In genomic region chr18:9614401-9615279, GRCh38 we compare ENCODE assay signal across 1 cellular context.
A peak's percentile ranks its signal among the peaks of the same experiment; 100 is the strongest.
TF ChIP-seq lines count a peak whose summit lies in the region.

A gene with protein sequence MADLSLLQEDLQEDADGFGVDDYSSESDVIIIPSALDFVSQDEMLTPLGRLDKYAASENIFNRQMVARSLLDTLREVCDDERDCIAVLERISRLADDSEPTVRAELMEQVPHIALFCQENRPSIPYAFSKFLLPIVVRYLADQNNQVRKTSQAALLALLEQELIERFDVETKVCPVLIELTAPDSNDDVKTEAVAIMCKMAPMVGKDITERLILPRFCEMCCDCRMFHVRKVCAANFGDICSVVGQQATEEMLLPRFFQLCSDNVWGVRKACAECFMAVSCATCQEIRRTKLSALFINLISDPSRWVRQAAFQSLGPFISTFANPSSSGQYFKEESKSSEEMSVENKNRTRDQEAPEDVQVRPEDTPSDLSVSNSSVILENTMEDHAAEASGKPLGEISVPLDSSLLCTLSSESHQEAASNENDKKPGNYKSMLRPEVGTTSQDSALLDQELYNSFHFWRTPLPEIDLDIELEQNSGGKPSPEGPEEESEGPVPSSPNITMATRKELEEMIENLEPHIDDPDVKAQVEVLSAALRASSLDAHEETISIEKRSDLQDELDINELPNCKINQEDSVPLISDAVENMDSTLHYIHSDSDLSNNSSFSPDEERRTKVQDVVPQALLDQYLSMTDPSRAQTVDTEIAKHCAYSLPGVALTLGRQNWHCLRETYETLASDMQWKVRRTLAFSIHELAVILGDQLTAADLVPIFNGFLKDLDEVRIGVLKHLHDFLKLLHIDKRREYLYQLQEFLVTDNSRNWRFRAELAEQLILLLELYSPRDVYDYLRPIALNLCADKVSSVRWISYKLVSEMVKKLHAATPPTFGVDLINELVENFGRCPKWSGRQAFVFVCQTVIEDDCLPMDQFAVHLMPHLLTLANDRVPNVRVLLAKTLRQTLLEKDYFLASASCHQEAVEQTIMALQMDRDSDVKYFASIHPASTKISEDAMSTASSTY (minus strand): TSS chr18:9614559. CDS start chr18:9614484, 75 bp downstream.

TF ChIP-seq in HepG2, 621 proteins besides CTCF, POLR2A, EP300 and RAD21 (continued from another document and continues in another):
- TF ChIP-seq, protein P1, sequence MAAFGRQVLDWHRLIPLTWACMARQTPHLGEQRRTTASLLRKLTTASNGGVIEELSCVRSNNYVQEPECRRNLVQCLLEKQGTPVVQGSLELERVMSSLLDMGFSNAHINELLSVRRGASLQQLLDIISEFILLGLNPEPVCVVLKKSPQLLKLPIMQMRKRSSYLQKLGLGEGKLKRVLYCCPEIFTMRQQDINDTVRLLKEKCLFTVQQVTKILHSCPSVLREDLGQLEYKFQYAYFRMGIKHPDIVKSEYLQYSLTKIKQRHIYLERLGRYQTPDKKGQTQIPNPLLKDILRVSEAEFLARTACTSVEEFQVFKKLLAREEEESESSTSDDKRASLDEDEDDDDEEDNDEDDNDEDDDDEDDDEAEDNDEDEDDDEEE (CRISPR knock-in tag; IDR thresholded peaks at IDR 0.05) = no peak
- TF ChIP-seq ZNF619 (CRISPR knock-in tag; IDR thresholded peaks at IDR 0.05) (no peak), HDAC6 (IDR thresholded peaks at IDR 0.05; ENCODE audit: low read depth, low read length) (no peak), ELF3 (CRISPR knock-in tag; IDR thresholded peaks at IDR 0.05) (no peak), FOXC1 (CRISPR knock-in tag; IDR thresholded peaks at IDR 0.05; ENCODE audit: borderline replicate concordance) (no peak), TOPORS (CRISPR knock-in tag; IDR thresholded peaks at IDR 0.05) (no peak), ZFYVE20 (CRISPR knock-in tag; IDR thresholded peaks at IDR 0.05; ENCODE audit: borderline replicate concordance, low read depth) (peak; percentile 21; the same call in 1 of the 2 replicates), FOXJ3 (CRISPR knock-in tag; IDR thresholded peaks at IDR 0.05; ENCODE audit: borderline replicate concordance) (no peak), ARNT (IDR thresholded peaks at IDR 0.05) (no peak), CHCHD3 (CRISPR knock-in tag; IDR thresholded peaks at IDR 0.05) (no peak), ATAD3A (CRISPR knock-in tag; IDR thresholded peaks at IDR 0.05) (no peak), SMAD9 (CRISPR knock-in tag; IDR thresholded peaks at IDR 0.05) (no peak), JUNB (CRISPR knock-in tag; IDR thresholded peaks at IDR 0.05; ENCODE audit: borderline replicate concordance) (no peak), WIZ (CRISPR knock-in tag; IDR thresholded peaks at IDR 0.05) (no peak), ZMAT3 (CRISPR knock-in tag; conservative IDR thresholded peaks at IDR 0.05) (peak; percentile 60; the same call in 1 of the 2 replicates), ZNF383 (CRISPR knock-in tag; IDR thresholded peaks at IDR 0.05; ENCODE audit: borderline replicate concordance) (no peak), ZNF326 (CRISPR knock-in tag; IDR thresholded peaks at IDR 0.05; ENCODE audit: borderline replicate concordance) (no peak), SNAPC2 (CRISPR knock-in tag; IDR thresholded peaks at IDR 0.05) (no peak), HMG20B (CRISPR knock-in tag; conservative IDR thresholded peaks at IDR 0.05) (no peak), ZNF337 (CRISPR knock-in tag; IDR thresholded peaks at IDR 0.05; ENCODE audit: borderline replicate concordance, low read depth) (no peak), NFIC (IDR thresholded peaks at IDR 0.05; ENCODE audit: low read length) (no peak), ZNF703 (CRISPR knock-in tag; IDR thresholded peaks at IDR 0.05; ENCODE audit: borderline replicate concordance) (0 out of 2 replicates have a peak, but pooled peaks have one; percentile 8), JUN (CRISPR knock-in tag; IDR thresholded peaks at IDR 0.05) (no peak), ZNF530 (CRISPR knock-in tag; IDR thresholded peaks at IDR 0.05; ENCODE audit: low read depth) (no peak), KDM5A (IDR thresholded peaks at IDR 0.05; ENCODE audit: borderline replicate concordance, low read length) (no peak), SAP130 (CRISPR knock-in tag; IDR thresholded peaks at IDR 0.05; ENCODE audit: low read depth) (no peak; the same call in 1 of the 2 replicates), NFYB (CRISPR knock-in tag; IDR thresholded peaks at IDR 0.05) (no peak), ATF1 (CRISPR knock-in tag; IDR thresholded peaks at IDR 0.05) (no peak), CSRNP1 (CRISPR knock-in tag; IDR thresholded peaks at IDR 0.05) (no peak), ZNF749 (CRISPR knock-in tag; IDR thresholded peaks at IDR 0.05; ENCODE audit: borderline replicate concordance) (no peak), ZNF296 (CRISPR knock-in tag; conservative IDR thresholded peaks at IDR 0.05) (no peak), ZNF513 (CRISPR knock-in tag; conservative IDR thresholded peaks at IDR 0.05) (no peak), CHD2 (IDR thresholded peaks at IDR 0.05; ENCODE audit: low read depth, low read length) (no peak), TEAD3 (CRISPR knock-in tag; optimal IDR thresholded peaks at IDR 0.05; ENCODE audit: borderline replicate concordance) (no peak), ZNF660 (CRISPR knock-in tag; IDR thresholded peaks at IDR 0.05; ENCODE audit: borderline replicate concordance, low read depth) (no peak)
- TF ChIP-seq, protein P2, sequence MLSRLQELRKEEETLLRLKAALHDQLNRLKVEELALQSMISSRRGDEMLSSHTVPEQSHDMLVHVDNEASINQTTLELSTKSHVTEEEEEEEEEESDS (CRISPR knock-in tag; IDR thresholded peaks at IDR 0.05; ENCODE audit: borderline replicate concordance) = 0 out of 2 replicates have a peak, but pooled peaks have one; percentile 17
- TF ChIP-seq, protein P3, sequence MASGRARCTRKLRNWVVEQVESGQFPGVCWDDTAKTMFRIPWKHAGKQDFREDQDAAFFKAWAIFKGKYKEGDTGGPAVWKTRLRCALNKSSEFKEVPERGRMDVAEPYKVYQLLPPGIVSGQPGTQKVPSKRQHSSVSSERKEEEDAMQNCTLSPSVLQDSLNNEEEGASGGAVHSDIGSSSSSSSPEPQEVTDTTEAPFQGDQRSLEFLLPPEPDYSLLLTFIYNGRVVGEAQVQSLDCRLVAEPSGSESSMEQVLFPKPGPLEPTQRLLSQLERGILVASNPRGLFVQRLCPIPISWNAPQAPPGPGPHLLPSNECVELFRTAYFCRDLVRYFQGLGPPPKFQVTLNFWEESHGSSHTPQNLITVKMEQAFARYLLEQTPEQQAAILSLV (CRISPR knock-in tag; IDR thresholded peaks at IDR 0.05; ENCODE audit: borderline replicate concordance) = peak; percentile 45; the same call in 1 of the 2 replicates
- TF ChIP-seq, protein P4, sequence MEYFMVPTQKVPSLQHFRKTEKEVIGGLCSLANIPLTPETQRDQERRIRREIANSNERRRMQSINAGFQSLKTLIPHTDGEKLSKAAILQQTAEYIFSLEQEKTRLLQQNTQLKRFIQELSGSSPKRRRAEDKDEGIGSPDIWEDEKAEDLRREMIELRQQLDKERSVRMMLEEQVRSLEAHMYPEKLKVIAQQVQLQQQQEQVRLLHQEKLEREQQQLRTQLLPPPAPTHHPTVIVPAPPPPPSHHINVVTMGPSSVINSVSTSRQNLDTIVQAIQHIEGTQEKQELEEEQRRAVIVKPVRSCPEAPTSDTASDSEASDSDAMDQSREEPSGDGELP (IDR thresholded peaks at IDR 0.05; ENCODE audit: borderline replicate concordance, low read depth) = no peak
- TF ChIP-seq, protein P5, sequence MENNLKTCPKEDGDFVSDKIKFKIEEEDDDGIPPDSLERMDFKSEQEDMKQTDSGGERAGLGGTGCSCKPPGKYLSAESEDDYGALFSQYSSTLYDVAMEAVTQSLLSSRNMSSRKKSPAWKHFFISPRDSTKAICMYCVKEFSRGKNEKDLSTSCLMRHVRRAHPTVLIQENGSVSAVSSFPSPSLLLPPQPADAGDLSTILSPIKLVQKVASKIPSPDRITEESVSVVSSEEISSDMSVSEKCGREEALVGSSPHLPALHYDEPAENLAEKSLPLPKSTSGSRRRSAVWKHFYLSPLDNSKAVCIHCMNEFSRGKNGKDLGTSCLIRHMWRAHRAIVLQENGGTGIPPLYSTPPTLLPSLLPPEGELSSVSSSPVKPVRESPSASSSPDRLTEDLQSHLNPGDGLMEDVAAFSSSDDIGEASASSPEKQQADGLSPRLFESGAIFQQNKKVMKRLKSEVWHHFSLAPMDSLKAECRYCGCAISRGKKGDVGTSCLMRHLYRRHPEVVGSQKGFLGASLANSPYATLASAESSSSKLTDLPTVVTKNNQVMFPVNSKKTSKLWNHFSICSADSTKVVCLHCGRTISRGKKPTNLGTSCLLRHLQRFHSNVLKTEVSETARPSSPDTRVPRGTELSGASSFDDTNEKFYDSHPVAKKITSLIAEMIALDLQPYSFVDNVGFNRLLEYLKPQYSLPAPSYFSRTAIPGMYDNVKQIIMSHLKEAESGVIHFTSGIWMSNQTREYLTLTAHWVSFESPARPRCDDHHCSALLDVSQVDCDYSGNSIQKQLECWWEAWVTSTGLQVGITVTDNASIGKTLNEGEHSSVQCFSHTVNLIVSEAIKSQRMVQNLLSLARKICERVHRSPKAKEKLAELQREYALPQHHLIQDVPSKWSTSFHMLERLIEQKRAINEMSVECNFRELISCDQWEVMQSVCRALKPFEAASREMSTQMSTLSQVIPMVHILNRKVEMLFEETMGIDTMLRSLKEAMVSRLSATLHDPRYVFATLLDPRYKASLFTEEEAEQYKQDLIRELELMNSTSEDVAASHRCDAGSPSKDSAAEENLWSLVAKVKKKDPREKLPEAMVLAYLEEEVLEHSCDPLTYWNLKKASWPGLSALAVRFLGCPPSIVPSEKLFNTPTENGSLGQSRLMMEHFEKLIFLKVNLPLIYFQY (CRISPR knock-in tag; IDR thresholded peaks at IDR 0.05; ENCODE audit: borderline replicate concordance) = no peak
- TF ChIP-seq, protein P6, sequence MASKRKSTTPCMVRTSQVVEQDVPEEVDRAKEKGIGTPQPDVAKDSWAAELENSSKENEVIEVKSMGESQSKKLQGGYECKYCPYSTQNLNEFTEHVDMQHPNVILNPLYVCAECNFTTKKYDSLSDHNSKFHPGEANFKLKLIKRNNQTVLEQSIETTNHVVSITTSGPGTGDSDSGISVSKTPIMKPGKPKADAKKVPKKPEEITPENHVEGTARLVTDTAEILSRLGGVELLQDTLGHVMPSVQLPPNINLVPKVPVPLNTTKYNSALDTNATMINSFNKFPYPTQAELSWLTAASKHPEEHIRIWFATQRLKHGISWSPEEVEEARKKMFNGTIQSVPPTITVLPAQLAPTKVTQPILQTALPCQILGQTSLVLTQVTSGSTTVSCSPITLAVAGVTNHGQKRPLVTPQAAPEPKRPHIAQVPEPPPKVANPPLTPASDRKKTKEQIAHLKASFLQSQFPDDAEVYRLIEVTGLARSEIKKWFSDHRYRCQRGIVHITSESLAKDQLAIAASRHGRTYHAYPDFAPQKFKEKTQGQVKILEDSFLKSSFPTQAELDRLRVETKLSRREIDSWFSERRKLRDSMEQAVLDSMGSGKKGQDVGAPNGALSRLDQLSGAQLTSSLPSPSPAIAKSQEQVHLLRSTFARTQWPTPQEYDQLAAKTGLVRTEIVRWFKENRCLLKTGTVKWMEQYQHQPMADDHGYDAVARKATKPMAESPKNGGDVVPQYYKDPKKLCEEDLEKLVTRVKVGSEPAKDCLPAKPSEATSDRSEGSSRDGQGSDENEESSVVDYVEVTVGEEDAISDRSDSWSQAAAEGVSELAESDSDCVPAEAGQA (IDR thresholded peaks at IDR 0.05; ENCODE audit: low read depth) = no peak
- TF ChIP-seq, protein P6 (CRISPR knock-in tag; IDR thresholded peaks at IDR 0.05; ENCODE audit: borderline replicate concordance) = 0 out of 2 replicates have a peak, but pooled peaks have one; percentile 59
